ENCODE assay signal across 21 cellular contexts in the genomic region with DNA sequence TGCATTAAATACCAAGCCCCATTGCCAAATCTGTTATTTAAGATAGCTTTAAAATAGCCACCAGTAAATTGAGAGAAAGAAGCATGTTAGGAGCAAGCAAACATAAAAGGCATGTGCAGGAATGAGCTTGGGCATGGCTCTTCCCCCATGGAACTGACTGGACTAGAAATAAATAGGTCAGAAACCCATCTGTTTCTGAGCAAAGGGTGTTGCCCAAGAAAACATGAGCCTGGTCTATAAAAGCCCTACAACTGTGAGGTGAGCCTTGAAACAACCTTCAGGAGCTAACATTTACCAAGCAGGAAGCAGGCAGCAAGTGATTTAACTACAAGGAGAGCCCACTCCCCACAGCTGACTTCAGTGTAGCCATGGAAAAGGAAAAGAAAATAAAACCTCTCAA.
DNase-seq lines count a peak whose midpoint lies in the region; ATAC-seq and TF ChIP-seq lines count a peak whose summit lies in the region.
"Had no signal": no experiment of that assay in that cellular context is flagged by ENCODE, and none has a peak within 500 bp of the region (broad histone marks: within the 10 kb centered on the region; RNA-seq: fewer than 3 reads in every experiment).

No MANE protein-coding gene starts in this region.

- in situ Hi-C loops in G401 (cut with HindIII; ENCODE audit: low sequenced_read_pairs): no loop called here

- no peaks in the 10 kb centered on the region for H3K27me3 Mint-ChIP-seq in activated CD8-positive, alpha-beta T cell treated with anti-CD3 and anti-CD28 coated beads, Interleukin-2, amount 10 ng/mL, durations not matched to agents 7 days and 5 days (ENCODE audit: low read depth)
- H3K27me3 Mint-ChIP-seq: CD4-positive, alpha-beta memory T cell had no signal

- H3K36me3 Mint-ChIP-seq in activated CD8-positive, alpha-beta T cell treated with anti-CD3 and anti-CD28 coated beads, Interleukin-2, amount 10 ng/mL, durations not matched to agents 7 days and 5 days (ENCODE audit: low read depth): no peaks in the 10 kb centered on the region
- H3K36me3 Mint-ChIP-seq: CD4-positive, alpha-beta memory T cell had no signal

- DNase-seq in G401 (ENCODE audit: low spot score) (peak; percentile 87), MV-4-11 (lab: John Stamatoyannopoulos, UW) (peak; percentile 51), cerebellar nuclear complex (lab: John Stamatoyannopoulos, UW) (peak; percentile 20 to 27), fibroblast of the aortic adventitia (ENCODE audit: low read depth) (peak; percentile 14), NCI-H146 (lab: John Stamatoyannopoulos, UW) (no peak), left lobe of liver (ENCODE audit: low spot score) (no peak)
- DNase-seq in activated CD8-positive, alpha-beta T cell treated with anti-CD3 and anti-CD28 coated beads, Interleukin-2, amount 10 ng/mL, durations not matched to agents 7 days and 5 days: no peak
- DNase-seq: Caco-2; CD4-positive, alpha-beta memory T cell; DMS 273 treated with DMSO at 0.1 percent for 48 hours; DMS79 treated with DMSO at 0.1 percent for 48 hours; HCEC 1CT; KBM-7; NCI-H1105 treated with DMSO at 0.1 percent for 48 hours; NCI-H1694; NCI-H2081; NCI-H2171; NCI-H524 treated with DMSO at 0.1 percent for 48 hours; Peyer's patch had no signal

- H3K27ac Mint-ChIP-seq in activated CD8-positive, alpha-beta T cell treated with anti-CD3 and anti-CD28 coated beads, Interleukin-2, amount 10 ng/mL, durations not matched to agents 7 days and 5 days: no peak overlapping the region
- H3K27ac Mint-ChIP-seq: GM23338 had no signal

- H3K4me3 ChIP-seq in fibroblast of the aortic adventitia (ENCODE audit: low read depth, low read length): no peak overlapping the region
- H3K4me3 ChIP-seq: BLaER1 treated with 17β-estradiol and CSF1 and Interleukin-3, amounts not matched to agents 10 nM and 100 nM; GM23338; Peyer's patch had no signal

- H3K4me1 Mint-ChIP-seq in activated CD8-positive, alpha-beta T cell treated with anti-CD3 and anti-CD28 coated beads, Interleukin-2, amount 10 ng/mL, durations not matched to agents 7 days and 5 days (ENCODE audit: low read depth): no peaks in the 10 kb centered on the region
- H3K4me1 Mint-ChIP-seq: CD4-positive, alpha-beta memory T cell; GM23338 had no signal

- POLR2A ChIA-PET in activated CD8-positive, alpha-beta T cell treated with anti-CD3 and anti-CD28 coated beads, Interleukin-2, amount 10 ng/mL, durations not matched to agents 7 days and 5 days (lab: Charles Lee): no interaction called here

- H3K9me3 Mint-ChIP-seq in activated CD8-positive, alpha-beta T cell treated with anti-CD3 and anti-CD28 coated beads, Interleukin-2, amount 10 ng/mL, durations not matched to agents 7 days and 5 days (ENCODE audit: insufficient read depth): peaks cover 3% of the 10 kb centered on the region

- no peak for TF ChIP-seq CTCF in fibroblast of the aortic adventitia (IDR thresholded peaks at IDR 0.05; ENCODE audit: insufficient read depth, low read length)

- CTCF ChIA-PET in activated CD8-positive, alpha-beta T cell treated with anti-CD3 and anti-CD28 coated beads, Interleukin-2, amount 10 ng/mL, durations not matched to agents 7 days and 5 days (lab: Charles Lee): no interaction called here

- ATAC-seq in activated CD8-positive, alpha-beta T cell treated with anti-CD3 and anti-CD28 coated beads, Interleukin-2, amount 10 ng/mL, durations not matched to agents 7 days and 5 days: no peak
- ATAC-seq in left lobe of liver: no peak
- ATAC-seq: GM23338 had no signal

- no peak overlapping the region for H3K4me3 Mint-ChIP-seq in activated CD8-positive, alpha-beta T cell treated with anti-CD3 and anti-CD28 coated beads, Interleukin-2, amount 10 ng/mL, durations not matched to agents 7 days and 5 days
- H3K4me3 Mint-ChIP-seq: CD4-positive, alpha-beta memory T cell; GM23338 had no signal

Comparison
In these comparisons a context has a peak if more than half of its experiments do, and no peak if none do; other contexts are left out.
1. DNase-seq: peak in G401 (single experiment), MV-4-11 (single experiment), cerebellar nuclear complex (2 of 2) and fibroblast of the aortic adventitia (single experiment); none in NCI-H146 (single experiment), activated CD8-positive, alpha-beta T cell treated with anti-CD3 and anti-CD28 coated beads, Interleukin-2, amount 10 ng/mL, durations not matched to agents 7 days and 5 days (single experiment) and left lobe of liver (single experiment).